ENCODE assay signal across 28 cellular contexts in genomic region chr7:137657476-137658193, GRCh38.
DNase-seq lines count a peak whose midpoint lies in the region; TF ChIP-seq lines count a peak whose summit lies in the region.
"Had no signal": no experiment of that assay in that cellular context is flagged by ENCODE, and none has a peak within 500 bp of the region (broad histone marks: within the 10 kb centered on the region; RNA-seq: fewer than 3 reads in every experiment).

No MANE protein-coding gene starts in this region.

- H3K27me3 ChIP-seq in BLaER1 treated with 17β-estradiol and CSF1 and Interleukin-3, amounts not matched to agents 10 nM and 100 nM = no peaks in the 10 kb centered on the region
- no peaks in the 10 kb centered on the region for H3K27me3 ChIP-seq in HUES48 (ENCODE audit: control insufficient read depth, insufficient read depth, low read length)
- H3K27me3 ChIP-seq in effector memory CD4-positive, alpha-beta T cell (replicated peaks; ENCODE audit: control insufficient read depth, insufficient read depth, low read length, poor library complexity, severe bottlenecking) = no peaks in the 10 kb centered on the region
- no peaks in the 10 kb centered on the region for H3K27me3 ChIP-seq in ovary
- H3K27me3 ChIP-seq in vagina = no peaks in the 10 kb centered on the region
- H3K27me3 ChIP-seq: suprapubic skin, uterus had no signal

- peak overlapping the region; percentile 4 for H3K27ac Mint-ChIP-seq in mesothelial cell of epicardium
- H3K27ac Mint-ChIP-seq in activated CD4-positive, alpha-beta T cell treated with anti-CD3 and anti-CD28 coated beads, Interleukin-2, amount 10 ng/mL, durations not matched to agents 24 days and 14 days = no peak overlapping the region
- H3K27ac Mint-ChIP-seq: activated CD4-positive, alpha-beta T cell treated with anti-CD3 and anti-CD28 coated beads, Interleukin-2, amount 10 ng/mL, durations not matched to agents 7 days and 5 days; activated CD8-positive, alpha-beta memory T cell treated with anti-CD3 and anti-CD28 coated beads, Interleukin-2, amount 10 ng/mL, durations not matched to agents 7 days and 5 days; activated naive CD4-positive, alpha-beta T cell treated with anti-CD3 and anti-CD28 coated beads for 36 hours; CD14-positive monocyte; dendritic cell treated with granulocyte-macrophage colony-stimulating factor and Interleukin-4, amounts not matched to agents 40 ng/mL and 50 ng/mL, for 4 days; memory B cell; stimulated activated memory B cell treated with anti-CD40 and anti-IgM and Interleukin-4, amounts not matched to agents 10 μg/mL and 1 μg/mL and 100 μg/mL, for 72 hours had no signal

- no peak overlapping the region for H3K9ac ChIP-seq in BLaER1 treated with 17β-estradiol and CSF1 and Interleukin-3, amounts not matched to agents 10 nM and 100 nM
- no peak overlapping the region for H3K9ac ChIP-seq in HUES48 (ENCODE audit: low read depth, low read length)

- DNase-seq in cerebellum (ENCODE audit: low spot score) = peak; percentile 12
- DNase-seq in mesothelial cell of epicardium (ENCODE audit: low spot score in 2 of 2, unreplicated experiment in 2 of 2) = no peak
- no peak for DNase-seq in effector memory CD4-positive, alpha-beta T cell
- DNase-seq in ovary = no peak
- DNase-seq in vagina (ENCODE audit: extremely low spot score in 2 of 2) = no peak
- no peak for DNase-seq in activated CD4-positive, alpha-beta T cell treated with anti-CD3 and anti-CD28 coated beads, Interleukin-2, amount 10 ng/mL, durations not matched to agents 24 days and 14 days
- DNase-seq: activated CD4-positive, alpha-beta T cell treated with anti-CD3 and anti-CD28 coated beads, Interleukin-2, amount 10 ng/mL, durations not matched to agents 7 days and 5 days; activated CD8-positive, alpha-beta memory T cell treated with anti-CD3 and anti-CD28 coated beads, Interleukin-2, amount 10 ng/mL, durations not matched to agents 7 days and 5 days; activated naive CD4-positive, alpha-beta T cell treated with anti-CD3 and anti-CD28 coated beads for 36 hours; activated T-cell treated with anti-CD3 and anti-CD28 coated beads, Interleukin-2, amount 50 U/mL, for 72 hours; amygdala; Calu3; KG1; naive B cell; NCI-H1436 treated with DMSO at 0.1 percent for 48 hours; NCI-H2107; NCI-H524 treated with DMSO at 0.1 percent for 48 hours; occipital lobe; spleen; stimulated activated CD4-positive, alpha-beta T cell treated with anti-CD3 and anti-CD28 coated beads, Interleukin-2, amount 100 ng/mL, for 48 hours; uterus had no signal

- no peak for TF ChIP-seq EP300 in ovary (IDR thresholded peaks at IDR 0.05)

- no peaks in the 10 kb centered on the region for H3K36me3 ChIP-seq in BLaER1 treated with 17β-estradiol and CSF1 and Interleukin-3, amounts not matched to agents 10 nM and 100 nM
- H3K36me3 ChIP-seq in HUES48 (ENCODE audit: control insufficient read depth, insufficient read depth, low read length) (no peaks in the 10 kb centered on the region), ovary (no peaks in the 10 kb centered on the region), vagina (no peaks in the 10 kb centered on the region)
- H3K36me3 ChIP-seq in effector memory CD4-positive, alpha-beta T cell (ENCODE audit: control insufficient read depth, insufficient read depth, low read length) = no peaks in the 10 kb centered on the region
- H3K36me3 ChIP-seq: spleen, suprapubic skin, uterus had no signal

- peak overlapping the region in 9 of 11 experiments; percentile 2 to 50 (median 28); a peak in 15 of 22 replicates for H3K4me2 ChIP-seq in BLaER1 treated with 17β-estradiol and CSF1 and Interleukin-3, amounts not matched to agents 10 nM and 100 nM

- no peaks in the 10 kb centered on the region for H3K9me3 Mint-ChIP-seq in mesothelial cell of epicardium
- H3K9me3 Mint-ChIP-seq in activated CD4-positive, alpha-beta T cell treated with anti-CD3 and anti-CD28 coated beads, Interleukin-2, amount 10 ng/mL, durations not matched to agents 24 days and 14 days = no peaks in the 10 kb centered on the region
- H3K9me3 Mint-ChIP-seq: activated CD4-positive, alpha-beta T cell treated with anti-CD3 and anti-CD28 coated beads, Interleukin-2, amount 10 ng/mL, durations not matched to agents 7 days and 5 days; activated naive CD4-positive, alpha-beta T cell treated with anti-CD3 and anti-CD28 coated beads for 36 hours; activated T-cell treated with anti-CD3 and anti-CD28 coated beads, Interleukin-2, amount 50 U/mL, for 72 hours; CD14-positive monocyte; dendritic cell treated with granulocyte-macrophage colony-stimulating factor and Interleukin-4, amounts not matched to agents 40 ng/mL and 50 ng/mL, for 4 days; memory B cell; naive B cell; stimulated activated memory B cell treated with anti-CD40 and anti-IgM and Interleukin-4, amounts not matched to agents 10 μg/mL and 1 μg/mL and 100 μg/mL, for 72 hours had no signal

- peak overlapping the region in 1 of 11 experiments; percentile 39; a peak in 1 of 22 replicates for H3K27ac ChIP-seq in BLaER1 treated with 17β-estradiol and CSF1 and Interleukin-3, amounts not matched to agents 10 nM and 100 nM
- H3K27ac ChIP-seq in HUES48 (ENCODE audit: low read depth, low read length) (peak overlapping the region; percentile 8), ovary (no peak overlapping the region), vagina (no peak overlapping the region)
- no peak overlapping the region for H3K27ac ChIP-seq in effector memory CD4-positive, alpha-beta T cell (ENCODE audit: insufficient read depth, low read length, poor library complexity, severe bottlenecking)
- H3K27ac ChIP-seq: spleen, suprapubic skin, uterus had no signal

- H3K4me1 Mint-ChIP-seq in mesothelial cell of epicardium = peaks cover 15% of the 10 kb centered on the region
- no peaks in the 10 kb centered on the region for H3K4me1 Mint-ChIP-seq in activated CD4-positive, alpha-beta T cell treated with anti-CD3 and anti-CD28 coated beads, Interleukin-2, amount 10 ng/mL, durations not matched to agents 24 days and 14 days
- H3K4me1 Mint-ChIP-seq: activated CD4-positive, alpha-beta T cell treated with anti-CD3 and anti-CD28 coated beads, Interleukin-2, amount 10 ng/mL, durations not matched to agents 7 days and 5 days; activated CD8-positive, alpha-beta memory T cell treated with anti-CD3 and anti-CD28 coated beads, Interleukin-2, amount 10 ng/mL, durations not matched to agents 7 days and 5 days; memory B cell; naive B cell; stimulated activated memory B cell treated with anti-CD40 and anti-IgM and Interleukin-4, amounts not matched to agents 10 μg/mL and 1 μg/mL and 100 μg/mL, for 72 hours had no signal

- no peaks in the 10 kb centered on the region for H3K9me3 ChIP-seq in BLaER1 treated with 17β-estradiol and CSF1 and Interleukin-3, amounts not matched to agents 10 nM and 100 nM (replicated peaks in 1 of 11)
- no peaks in the 10 kb centered on the region for H3K9me3 ChIP-seq in HUES48 (ENCODE audit: control insufficient read depth, insufficient read depth, low read length)
- no peaks in the 10 kb centered on the region for H3K9me3 ChIP-seq in effector memory CD4-positive, alpha-beta T cell (ENCODE audit: control insufficient read depth, low read length)
- H3K9me3 ChIP-seq in ovary = no peaks in the 10 kb centered on the region
- no peaks in the 10 kb centered on the region for H3K9me3 ChIP-seq in vagina
- H3K9me3 ChIP-seq: spleen, suprapubic skin, uterus had no signal

- H3K4me1 ChIP-seq in BLaER1 treated with 17β-estradiol and CSF1 and Interleukin-3, amounts not matched to agents 10 nM and 100 nM = peaks cover 0 to 26% (median 15%) of the 10 kb centered on the region in 10 experiments; a peak in 17 of 20 replicates
- H3K4me1 ChIP-seq in HUES48 (ENCODE audit: control insufficient read depth, insufficient read depth, low read length) = peaks cover 36% of the 10 kb centered on the region
- no peaks in the 10 kb centered on the region for H3K4me1 ChIP-seq in effector memory CD4-positive, alpha-beta T cell (ENCODE audit: control insufficient read depth, insufficient read depth, low read length, poor library complexity, severe bottlenecking)
- H3K4me1 ChIP-seq in ovary (ENCODE audit: insufficient read depth) = no peaks in the 10 kb centered on the region
- H3K4me1 ChIP-seq in vagina = no peaks in the 10 kb centered on the region
- H3K4me1 ChIP-seq: uterus had no signal

- H3K27me3 Mint-ChIP-seq in mesothelial cell of epicardium (ENCODE audit: low read depth) = peaks cover 11% of the 10 kb centered on the region
- H3K27me3 Mint-ChIP-seq in activated CD4-positive, alpha-beta T cell treated with anti-CD3 and anti-CD28 coated beads, Interleukin-2, amount 10 ng/mL, durations not matched to agents 24 days and 14 days = peaks cover 4% of the 10 kb centered on the region

- no peak for TF ChIP-seq POLR2A in ovary (IDR thresholded peaks at IDR 0.05)
- TF ChIP-seq POLR2A in vagina (IDR thresholded peaks at IDR 0.05) = no peak

- 39 to 51% (median 50%) methylated on average over 4 of the region's 4 CpGs for WGBS in ovary, 3 donors

- H3K36me3 Mint-ChIP-seq in mesothelial cell of epicardium = no peaks in the 10 kb centered on the region
- H3K36me3 Mint-ChIP-seq in activated CD4-positive, alpha-beta T cell treated with anti-CD3 and anti-CD28 coated beads, Interleukin-2, amount 10 ng/mL, durations not matched to agents 24 days and 14 days (ENCODE audit: low read depth) = no peaks in the 10 kb centered on the region
- H3K36me3 Mint-ChIP-seq: activated CD8-positive, alpha-beta memory T cell treated with anti-CD3 and anti-CD28 coated beads, Interleukin-2, amount 10 ng/mL, durations not matched to agents 7 days and 5 days; CD14-positive monocyte; memory B cell; naive B cell; stimulated activated memory B cell treated with anti-CD40 and anti-IgM and Interleukin-4, amounts not matched to agents 10 μg/mL and 1 μg/mL and 100 μg/mL, for 72 hours had no signal

- H3K4me3 ChIP-seq in BLaER1 treated with 17β-estradiol and CSF1 and Interleukin-3, amounts not matched to agents 10 nM and 100 nM = no peak overlapping the region
- H3K4me3 ChIP-seq in HUES48 (ENCODE audit: low read depth, low read length) = no peak overlapping the region
- no peak overlapping the region for H3K4me3 ChIP-seq in effector memory CD4-positive, alpha-beta T cell (ENCODE audit: insufficient read depth, low read depth, low read length, poor library complexity, severe bottlenecking)
- no peak overlapping the region for H3K4me3 ChIP-seq in ovary
- H3K4me3 ChIP-seq in vagina = no peak overlapping the region
- H3K4me3 ChIP-seq: spleen, suprapubic skin, uterus had no signal

- no peaks in the 10 kb centered on the region for H4K20me1 ChIP-seq in BLaER1 treated with 17β-estradiol and CSF1 and Interleukin-3, amounts not matched to agents 10 nM and 100 nM

- H3K4me3 Mint-ChIP-seq in mesothelial cell of epicardium = peak overlapping the region; percentile 7
- no peak overlapping the region for H3K4me3 Mint-ChIP-seq in activated CD4-positive, alpha-beta T cell treated with anti-CD3 and anti-CD28 coated beads, Interleukin-2, amount 10 ng/mL, durations not matched to agents 24 days and 14 days
- H3K4me3 Mint-ChIP-seq: activated CD4-positive, alpha-beta T cell treated with anti-CD3 and anti-CD28 coated beads, Interleukin-2, amount 10 ng/mL, durations not matched to agents 7 days and 5 days; activated CD8-positive, alpha-beta memory T cell treated with anti-CD3 and anti-CD28 coated beads, Interleukin-2, amount 10 ng/mL, durations not matched to agents 7 days and 5 days; activated naive CD4-positive, alpha-beta T cell treated with anti-CD3 and anti-CD28 coated beads for 36 hours; activated T-cell treated with anti-CD3 and anti-CD28 coated beads, Interleukin-2, amount 50 U/mL, for 72 hours; CD14-positive monocyte; dendritic cell treated with granulocyte-macrophage colony-stimulating factor and Interleukin-4, amounts not matched to agents 40 ng/mL and 50 ng/mL, for 4 days; memory B cell; naive B cell; stimulated activated memory B cell treated with anti-CD40 and anti-IgM and Interleukin-4, amounts not matched to agents 10 μg/mL and 1 μg/mL and 100 μg/mL, for 72 hours had no signal

- TF ChIP-seq CTCF in mesothelial cell of epicardium (IDR thresholded peaks at IDR 0.05; ENCODE audit: unreplicated experiment) = no peak
- no peak for TF ChIP-seq CTCF in ovary (IDR thresholded peaks at IDR 0.05)
- no peak for TF ChIP-seq CTCF in vagina (IDR thresholded peaks at IDR 0.05)

- intact Hi-C loops in ovary (cut with DNase I) (loop anchor here in 2 of 4 donors (5.0 to 10.0 kb wide), 3 partner anchors 237 to 357 kb away; no protein-coding TSS in a partner anchor), vagina (cut with DNase I) (loop anchor here (10.0 kb wide), 1 partner anchor 237 kb away; no protein-coding TSS in a partner anchor)
- intact Hi-C loops in activated CD4-positive, alpha-beta T cell treated with anti-CD3 and anti-CD28 coated beads, Interleukin-2, amount 10 ng/mL, durations not matched to agents 24 days and 14 days (cut with micrococcal nuclease) = loop anchor here (2.0 kb wide), 1 partner anchor 351 kb away; no protein-coding TSS in a partner anchor
